ENCODE assay signal across 11 cellular contexts in genomic region chr13:100887729-100888151, GRCh38.
DNase-seq lines count a peak whose midpoint lies in the region; ATAC-seq and TF ChIP-seq lines count a peak whose summit lies in the region.
"Had no signal": no experiment of that assay in that cellular context is flagged by ENCODE, and none has a peak within 500 bp of the region (broad histone marks: within the 10 kb centered on the region; RNA-seq: fewer than 3 reads in every experiment).

No MANE protein-coding gene starts in this region.

- DNase-seq in A172 (ENCODE audit: low spot score) (peak; percentile 77), HCT116 (ENCODE audit: low read depth, low spot score) (no peak), astrocyte of the cerebellum (ENCODE audit: low read depth) (peak; percentile 55), right cardiac atrium (no peak), C1 segment of cervical spinal cord (lab: John Stamatoyannopoulos, UW) (no peak), GM20000 (ENCODE audit: low spot score) (no peak)
- DNase-seq: NCI-H1092 had no signal

- no peak for ATAC-seq in HCT116
- peak; percentile 78 to 93 for ATAC-seq in right cardiac atrium
- no peak for ATAC-seq in GM18519 (IDR thresholded peaks at IDR 0.05; ENCODE audit: low FRiP score, unreplicated experiment)
- no peak for ATAC-seq in HG03571 (IDR thresholded peaks at IDR 0.05; ENCODE audit: unreplicated experiment)

- POLR2A ChIA-PET in HCT116 (lab: Charles Lee) = no interaction called here

- H3K4me3 ChIP-seq in HCT116 (replicated peaks in 1 of 2; ENCODE audit: low read depth in 1 of 2, low read length in 2 of 2) = no peak overlapping the region
- H3K4me3 ChIP-seq in astrocyte of the cerebellum (ENCODE audit: low read depth, low read length) = no peak overlapping the region
- no peak overlapping the region for H3K4me3 ChIP-seq in right cardiac atrium (ENCODE audit: low read length)

- H3K4me2 ChIP-seq in HCT116 (ENCODE audit: low read length) = 0 out of 2 replicates have a peak overlapping the region, but pooled peaks have one; percentile 15

- no peak for TF ChIP-seq CTCF in HCT116 (IDR thresholded peaks at IDR 0.05 in 2 of 3, conservative IDR thresholded peaks at IDR 0.05 in 1 of 3; ENCODE audit: borderline replicate concordance in 1 of 3, insufficient read depth in 1 of 3, low read depth in 2 of 3, low read length in 2 of 3)
- TF ChIP-seq CTCF in astrocyte of the cerebellum (IDR thresholded peaks at IDR 0.05; ENCODE audit: low read depth, low read length, missing control alignments) = no peak
- TF ChIP-seq CTCF in GM20000 (IDR thresholded peaks at IDR 0.05; ENCODE audit: extremely low read depth, missing control alignments) = no peak

- H3K9me3 ChIP-seq in HCT116 (ENCODE audit: control insufficient read depth in 1 of 2, insufficient read depth in 1 of 2, low read depth in 1 of 2, low read length in 2 of 2) = no peaks in the 10 kb centered on the region
- H3K9me3 ChIP-seq in right cardiac atrium (ENCODE audit: control insufficient read depth, low read length) = no peaks in the 10 kb centered on the region
- H3K9me3 ChIP-seq: neutrophil had no signal

- H3K27me3 ChIP-seq in HCT116 (ENCODE audit: insufficient read depth, low read length) = peaks cover 7% of the 10 kb centered on the region; the same call in 1 of the 2 replicates
- H3K27me3 ChIP-seq in right cardiac atrium (ENCODE audit: control insufficient read depth, insufficient read depth) = no peaks in the 10 kb centered on the region
- H3K27me3 ChIP-seq: neutrophil had no signal

- H3K4me1 ChIP-seq in HCT116 (ENCODE audit: control insufficient read depth in 1 of 2, insufficient read depth in 2 of 2, low read length in 2 of 2) (peaks cover 0 to 6% of the 10 kb centered on the region in 2 experiments; a peak in 1 of 4 replicates), right cardiac atrium (ENCODE audit: control insufficient read depth, insufficient read depth, low read length) (no peaks in the 10 kb centered on the region)

- H3K9me2 ChIP-seq in HCT116 (ENCODE audit: insufficient read depth) = no peaks in the 10 kb centered on the region

- TF ChIP-seq RAD21 in HCT116 (IDR thresholded peaks at IDR 0.05; ENCODE audit: low read depth) = no peak

- no peak overlapping the region for H3K9ac ChIP-seq in HCT116 (ENCODE audit: low read length)

- 41% methylated on average over 1 of the region's 1 CpG for WGBS in right cardiac atrium

- H3K79me2 ChIP-seq in HCT116 (ENCODE audit: insufficient read depth, low read length) = no peaks in the 10 kb centered on the region

- TF ChIP-seq POLR2A in HCT116 (IDR thresholded peaks at IDR 0.05; ENCODE audit: borderline replicate concordance, extremely low read depth, insufficient read depth, insufficient read length) = no peak

- H3K27ac ChIP-seq in HCT116 (ENCODE audit: low read depth, low read length) (no peak overlapping the region), right cardiac atrium (ENCODE audit: low read length) (no peak overlapping the region)
- H3K27ac ChIP-seq: neutrophil, VCaP had no signal

- CTCF ChIA-PET in HCT116 (lab: Charles Lee) = no interaction called here

- H2AFZ ChIP-seq in HCT116 (ENCODE audit: low read depth, low read length, poor library complexity, severe bottlenecking) = no peak overlapping the region

- intact Hi-C loops in HCT116 (cut with micrococcal nuclease) (no loop called here), right cardiac atrium (cut with DNase I) (no loop called here)

- no peaks in the 10 kb centered on the region for H4K20me1 ChIP-seq in HCT116 (ENCODE audit: insufficient read depth)

- H3K36me3 ChIP-seq in HCT116 (ENCODE audit: control insufficient read depth in 1 of 2, insufficient read depth in 2 of 2, low read length in 2 of 2) = no peaks in the 10 kb centered on the region
- H3K36me3 ChIP-seq: neutrophil had no signal

- in situ Hi-C loops in astrocyte of the cerebellum (cut with HindIII; ENCODE audit: low sequenced_read_pairs) = no loop called here

- BruUV-seq in HCT116 (replicated peaks; lab: Mats Ljungman, UMichigan) = no TSS peak

- RAD21 ChIA-PET in HCT116 (lab: Charles Lee; ENCODE audit: low non-redundant PET in 1 of 2, low total read pairs in 2 of 2, uncharacterized antibody in 2 of 2, unreplicated experiment in 2 of 2) = no interaction called here

TF ChIP-seq in HCT116, 20 proteins besides CTCF, POLR2A, EP300 and RAD21:
- TF ChIP-seq EZH2 (IDR thresholded peaks at IDR 0.05) (no peak), EZH2phosphoT487 (IDR thresholded peaks at IDR 0.05; ENCODE audit: borderline replicate concordance) (no peak), SP1 (IDR thresholded peaks at IDR 0.05; ENCODE audit: low read depth) (no peak), FOSL1 (IDR thresholded peaks at IDR 0.05; ENCODE audit: low read depth) (no peak), ZBTB33 (IDR thresholded peaks at IDR 0.05; ENCODE audit: extremely low read depth, insufficient replicate concordance, low read length) (no peak), YY1 (IDR thresholded peaks at IDR 0.05; ENCODE audit: extremely low read depth, insufficient replicate concordance, low read depth, low read length) (no peak), REST (IDR thresholded peaks at IDR 0.05; ENCODE audit: low read depth) (no peak), SIN3A (IDR thresholded peaks at IDR 0.05; ENCODE audit: low read depth) (no peak), ZNF274 (IDR thresholded peaks at IDR 0.05; ENCODE audit: low read depth, low read length) (no peak), ZFX (IDR thresholded peaks at IDR 0.05) (no peak)

Comparison
In these comparisons a context has a peak if more than half of its experiments do, and no peak if none do; other contexts are left out.
1. DNase-seq: peak in A172 (single experiment) and astrocyte of the cerebellum (single experiment); none in HCT116 (single experiment), right cardiac atrium (0 of 3), C1 segment of cervical spinal cord (0 of 14) and GM20000 (single experiment).
2. ATAC-seq: peak in right cardiac atrium (2 of 2); none in HCT116 (single experiment), GM18519 (single experiment) and HG03571 (single experiment).